In the genomic region with DNA sequence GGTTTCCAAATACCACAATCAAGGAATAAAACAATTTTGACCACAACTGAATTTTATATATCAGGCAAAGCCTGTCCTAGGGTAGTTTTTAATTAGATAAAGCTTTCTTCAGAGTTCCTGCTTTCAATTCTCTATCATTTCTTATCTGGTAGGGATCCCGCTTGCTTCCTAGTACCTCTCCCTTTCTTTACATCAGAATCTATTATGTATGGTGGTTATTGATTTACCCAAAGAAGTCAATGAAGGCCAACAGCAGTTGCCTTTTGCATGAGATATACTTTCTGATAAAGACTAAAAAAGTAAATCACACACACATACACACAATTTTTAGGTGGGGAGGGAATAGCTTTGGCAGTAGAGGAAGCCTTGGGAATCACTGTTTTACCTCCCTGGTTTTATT, we compare ENCODE assay signal across 16 cellular contexts.
DNase-seq lines count a peak whose midpoint lies in the region; ATAC-seq and TF ChIP-seq lines count a peak whose summit lies in the region.
"Had no signal": no experiment of that assay in that cellular context is flagged by ENCODE, and none has a peak within 500 bp of the region (broad histone marks: within the 10 kb centered on the region; RNA-seq: fewer than 3 reads in every experiment).

No MANE protein-coding gene starts in this region.

- H3K9ac ChIP-seq in OCI-LY1 (ENCODE audit: low read length) = no peak overlapping the region
- H3K9ac ChIP-seq: KMS-11 had no signal

- no peak for TF ChIP-seq CTCF in OCI-LY1 (IDR thresholded peaks at IDR 0.05; ENCODE audit: low read length)
- TF ChIP-seq CTCF in glutamatergic neuron (IDR thresholded peaks at IDR 0.05; ENCODE audit: partially characterized antibody, unreplicated experiment) = no peak
- TF ChIP-seq CTCF in uterus (IDR thresholded peaks at IDR 0.05) = no peak
- TF ChIP-seq CTCF in CD14-positive monocyte (IDR thresholded peaks at IDR 0.05) = no peak

- H3K27ac Mint-ChIP-seq in glutamatergic neuron (ENCODE audit: unreplicated experiment) (peak overlapping the region; percentile 84), CD14-positive monocyte (no peak overlapping the region)
- H3K27ac Mint-ChIP-seq: CD4-positive, CD25-positive, alpha-beta regulatory T cell had no signal

- no peak overlapping the region for H3K4me3 ChIP-seq in OCI-LY1 (ENCODE audit: low read depth, low read length, poor library complexity, severe bottlenecking)
- H3K4me3 ChIP-seq in uterus = no peak overlapping the region

- no peaks in the 10 kb centered on the region for H3F3A ChIP-seq in OCI-LY1 (ENCODE audit: insufficient read depth, low read length)

- no peaks in the 10 kb centered on the region for H3K9me2 ChIP-seq in OCI-LY1 (ENCODE audit: low read depth, low read length)

- H3K27ac ChIP-seq in OCI-LY1 (ENCODE audit: low read depth, low read length, poor library complexity, severe bottlenecking) (peak overlapping the region; percentile 81), uterus (peak overlapping the region; percentile 9 to 31)
- H3K27ac ChIP-seq: KMS-11 had no signal

- H3K4me1 Mint-ChIP-seq in glutamatergic neuron (ENCODE audit: low read depth, unreplicated experiment) (peaks cover 33% of the 10 kb centered on the region), CD14-positive monocyte (peaks cover 8% of the 10 kb centered on the region)

- H2AFZ ChIP-seq in OCI-LY1 (ENCODE audit: low read length) = no peak overlapping the region

- H3K9me3 ChIP-seq in OCI-LY1 (ENCODE audit: low read length) (0 out of 2 replicates have a peak, but pooled peaks cover 5% of the 10 kb centered on the region), uterus (no peaks in the 10 kb centered on the region)

- H3K4me2 ChIP-seq in OCI-LY1 (ENCODE audit: low read length) = peak overlapping the region; percentile 36
- H3K4me2 ChIP-seq: KMS-11 had no signal

- intact Hi-C loops in uterus (cut with DNase I; ENCODE audit: low total_unique reads) = no loop called here
- intact Hi-C loops in CD14-positive monocyte (cut with micrococcal nuclease) = no loop called here

- no peak for TF ChIP-seq POLR2A in uterus (IDR thresholded peaks at IDR 0.05)

- H3K36me3 Mint-ChIP-seq in glutamatergic neuron (ENCODE audit: unreplicated experiment) (no peaks in the 10 kb centered on the region), CD14-positive monocyte (no peaks in the 10 kb centered on the region)
- H3K36me3 Mint-ChIP-seq: CD4-positive, CD25-positive, alpha-beta regulatory T cell had no signal

- H3K4me1 ChIP-seq in OCI-LY1 (ENCODE audit: insufficient read depth, low read length, severe bottlenecking) (peaks cover 44% of the 10 kb centered on the region), uterus (no peaks in the 10 kb centered on the region)

- H3K9me3 Mint-ChIP-seq in glutamatergic neuron (ENCODE audit: unreplicated experiment) = no peaks in the 10 kb centered on the region
- peaks cover 0 to 1% (median 0%) of the 10 kb centered on the region in 7 donors for H3K9me3 Mint-ChIP-seq in CD14-positive monocyte

- DNase-seq in glutamatergic neuron (no peak), uterus (no peak), CD14-positive monocyte (ENCODE audit: low spot score) (no peak)
- DNase-seq in stimulated activated CD8-positive, alpha-beta memory T cell treated with anti-CD3 and anti-CD28 coated beads, Interleukin-4, amount 100 ng/mL, for 48 hours = no peak
- DNase-seq in activated effector memory CD4-positive, alpha-beta T cell treated with Interleukin-2 at 50 U/mL for 16 hours = no peak
- DNase-seq: ACHN; CD4-positive, CD25-positive, alpha-beta regulatory T cell; COR-L47; GF-D8; NCI-H1417 treated with DMSO at 0.1 percent for 48 hours; NCI-H1930; NCI-H524 treated with DMSO at 0.1 percent for 48 hours; Right ventricle myocardium superior had no signal

- H3K27me3 ChIP-seq in OCI-LY1 (ENCODE audit: insufficient read depth, low read length) (no peaks in the 10 kb centered on the region), uterus (no peaks in the 10 kb centered on the region)

- H3K36me3 ChIP-seq in OCI-LY1 (ENCODE audit: insufficient read depth, low read length) (peaks cover 5% of the 10 kb centered on the region; the same call in 1 of the 2 replicates), uterus (no peaks in the 10 kb centered on the region)

- H3K4me3 Mint-ChIP-seq in glutamatergic neuron (ENCODE audit: unreplicated experiment) = no peak overlapping the region
- no peak overlapping the region for H3K4me3 Mint-ChIP-seq in CD14-positive monocyte
- H3K4me3 Mint-ChIP-seq: CD4-positive, CD25-positive, alpha-beta regulatory T cell had no signal

- ATAC-seq in GM18909 (IDR thresholded peaks at IDR 0.05; ENCODE audit: poor library complexity, unreplicated experiment) = peak; percentile 3

- no peaks in the 10 kb centered on the region for H4K20me1 ChIP-seq in OCI-LY1 (ENCODE audit: insufficient read depth, low read length)

- peaks cover 5% of the 10 kb centered on the region; the same call in 1 of the 2 replicates for H3K79me2 ChIP-seq in OCI-LY1 (ENCODE audit: insufficient read depth, low read length)

- H3K27me3 Mint-ChIP-seq in glutamatergic neuron (ENCODE audit: unreplicated experiment) (no peaks in the 10 kb centered on the region), CD14-positive monocyte (ENCODE audit: low read depth in 3 of 3) (peaks cover 0 to 2% (median 0%) of the 10 kb centered on the region in 3 donors)
- H3K27me3 Mint-ChIP-seq: CD4-positive, CD25-positive, alpha-beta regulatory T cell had no signal
